In genomic region chr5:140362875-140363630, GRCh38 we compare ENCODE assay signal across 8 cellular contexts. TPM values are rescaled to one million over a fixed set of nuclear protein-coding genes. Genes with fewer than 3 reads are reported as not detected.
DNase-seq lines count a peak whose midpoint lies in the region; ATAC-seq and TF ChIP-seq lines count a peak whose summit lies in the region.

No MANE protein-coding gene starts in this region.

- DNase-seq in HFF-Myc (ENCODE audit: extremely low read depth, low read depth) (no peak), NCI-H1048 (lab: John Stamatoyannopoulos, UW) (peak; percentile 23), left kidney (ENCODE audit: low read depth, low spot score) (peak; percentile 90), A172 (ENCODE audit: low spot score) (no peak)
- peak; percentile 69 to 84 for DNase-seq in central memory CD8-positive, alpha-beta T cell (ENCODE audit: low spot score in 2 of 2)
- peak; percentile 85 for DNase-seq in stimulated activated CD4-positive, alpha-beta T cell treated with anti-CD3 and anti-CD28 coated beads, Interleukin-4, amount 100 ng/mL, for 1 hour

- peak overlapping the region; percentile 35 for H3K4me3 ChIP-seq in GM12875 (ENCODE audit: low read depth, low read length)
- H3K4me3 ChIP-seq in HFF-Myc (replicated peaks; ENCODE audit: low read depth, low read length): peak overlapping the region; percentile 28

- peak overlapping the region; percentile 70 for H3K4me3 Mint-ChIP-seq in central memory CD8-positive, alpha-beta T cell

- ATAC-seq in activated CD4-positive, CD25-positive, alpha-beta regulatory T cell treated with anti-CD3 and anti-CD28 coated beads, Interleukin-2, amount 50 U/mL, for 24 hours: peak; percentile 84 to 92
- ATAC-seq in central memory CD8-positive, alpha-beta T cell (replicated peaks; ENCODE audit: extremely low read depth, poor library complexity, severe bottlenecking): peak; percentile 86

- no peaks in the 10 kb centered on the region for H3K36me3 Mint-ChIP-seq in central memory CD8-positive, alpha-beta T cell (ENCODE audit: insufficient read depth)

- TF ChIP-seq CTCF in GM12875 (IDR thresholded peaks at IDR 0.05; ENCODE audit: borderline replicate concordance, insufficient read depth, low read depth, low read length) (peak; percentile 97), HFF-Myc (IDR thresholded peaks at IDR 0.05; ENCODE audit: low read depth, low read length, missing control alignments) (peak; percentile 95)

- H3K27ac Mint-ChIP-seq in central memory CD8-positive, alpha-beta T cell (ENCODE audit: low read depth): no peak overlapping the region

- no peaks in the 10 kb centered on the region for H3K9me3 Mint-ChIP-seq in central memory CD8-positive, alpha-beta T cell

- peaks cover 2% of the 10 kb centered on the region for H3K27me3 Mint-ChIP-seq in central memory CD8-positive, alpha-beta T cell

- H3K4me1 Mint-ChIP-seq in central memory CD8-positive, alpha-beta T cell: peaks cover 6% of the 10 kb centered on the region

RNA-seq across cellular contexts. Expression of gene SLC4A9, which starts 3.1 kb away (rescaled TPM):
- not detected in 2 replicates for total RNA-seq in A172 (2014; rRNA removed; shearing (Covaris generic))

RNA-seq across cellular contexts. Expression of gene HBEGF, which starts 16.6 kb away (rescaled TPM):
- total RNA-seq in A172 (2014; rRNA removed; shearing (Covaris generic)): 9.2 and 17.4 TPM in 2 replicates

RNA-seq across cellular contexts. Expression of gene ANKHD1, which starts 38.6 kb away (rescaled TPM):
- 49.3 and 51.3 TPM in 2 replicates for total RNA-seq in A172 (2014; rRNA removed; shearing (Covaris generic))

Comparison
In these comparisons a context has a peak if more than half of its experiments do, and no peak if none do; other contexts are left out.
1. DNase-seq: peak in NCI-H1048 (single experiment), central memory CD8-positive, alpha-beta T cell (2 of 2), left kidney (single experiment) and stimulated activated CD4-positive, alpha-beta T cell treated with anti-CD3 and anti-CD28 coated beads, Interleukin-4, amount 100 ng/mL, for 1 hour (single experiment); none in HFF-Myc (single experiment) and A172 (single experiment).